In the genomic region with DNA sequence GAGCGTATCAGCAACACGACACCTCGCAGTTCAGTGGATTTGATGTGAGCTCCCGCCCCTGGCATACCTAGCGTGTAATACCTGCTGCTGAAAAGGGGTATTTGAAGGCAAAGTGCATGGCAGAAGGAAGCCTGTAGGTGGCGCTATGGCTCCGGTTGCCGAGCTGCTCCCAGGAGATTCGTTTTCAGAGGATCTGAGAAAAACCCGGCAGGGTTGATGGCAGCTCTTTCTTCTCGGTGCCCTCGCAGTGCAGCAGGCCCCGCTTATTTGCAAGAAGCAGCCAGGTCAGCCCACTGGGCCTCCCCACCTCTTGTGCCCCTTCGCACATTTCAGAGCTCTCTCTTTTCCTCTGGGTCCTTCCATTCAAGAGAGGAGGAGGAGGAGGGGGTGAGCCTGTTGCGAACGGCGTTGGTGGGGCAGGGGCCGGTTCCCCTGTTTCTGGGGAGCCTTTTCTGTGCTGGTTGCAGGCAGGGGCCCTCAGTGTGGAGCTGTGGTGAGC, we compare ENCODE assay signal across 8 cellular contexts.
A peak's percentile ranks its signal among the peaks of the same experiment; 100 is the strongest.
DNase-seq lines count a peak whose midpoint lies in the region; ATAC-seq and TF ChIP-seq lines count a peak whose summit lies in the region.

No MANE protein-coding gene starts in this region.

- CTCF ChIA-PET in CD8-positive, alpha-beta memory T cell (lab: Charles Lee), result interaction anchor here (0.9 to 2.6 kb wide), 13 partner anchors 9 to 400 kb away, joined by 3 to 29 read pairs (median 5); no protein-coding TSS in a partner anchor

- ATAC-seq in left lobe of liver, result peak; percentile 88

- no peak overlapping the region for H3K4me3 ChIP-seq in CD8-positive, alpha-beta memory T cell (ENCODE audit: low read length)

- H3K27me3 Mint-ChIP-seq in CD8-positive, alpha-beta memory T cell, result peaks cover 20 to 28% of the 10 kb centered on the region in 2 donors
- peaks cover 66% of the 10 kb centered on the region for H3K27me3 Mint-ChIP-seq in chondrocyte (ENCODE audit: low read depth)

- peaks cover 0 to 4% (median 2%) of the 10 kb centered on the region in 3 donors for H3K36me3 Mint-ChIP-seq in CD8-positive, alpha-beta memory T cell
- H3K36me3 Mint-ChIP-seq in chondrocyte (ENCODE audit: low read depth), result no peaks in the 10 kb centered on the region

- H3K27ac ChIP-seq in CD8-positive, alpha-beta memory T cell (ENCODE audit: low read depth, low read length), result no peak overlapping the region

- peak; percentile 37 to 65 (median 48) for DNase-seq in CD8-positive, alpha-beta memory T cell
- peak; percentile 36 for DNase-seq in HCEC 1CT
- peak; percentile 92 for DNase-seq in NCI-H2196 treated with DMSO at 0.1 percent for 48 hours (lab: John Stamatoyannopoulos, UW; ENCODE audit: unreplicated experiment)
- DNase-seq in activated CD4-positive, CD25-positive, alpha-beta regulatory T cell treated with anti-CD3 and anti-CD28 coated beads, Interleukin-2, amount 50 U/mL, for 72 hours, result peak; percentile 70
- no peak for DNase-seq in chondrocyte (ENCODE audit: low spot score)
- peak; percentile 77 for DNase-seq in left lobe of liver (ENCODE audit: low spot score)
- peak; percentile 57 for DNase-seq in stimulated activated CD4-positive, alpha-beta T cell treated with anti-CD3 and anti-CD28 coated beads, Interleukin-4, amount 100 ng/mL, for 1 hour
- DNase-seq in OCI-M2 (lab: John Stamatoyannopoulos, UW; ENCODE audit: unreplicated experiment), result no peak

- no peaks in the 10 kb centered on the region for H3K36me3 ChIP-seq in CD8-positive, alpha-beta memory T cell (ENCODE audit: insufficient read depth, low read length)

- H3K27ac Mint-ChIP-seq in CD8-positive, alpha-beta memory T cell, result peak overlapping the region in 1 of 8 donors; percentile 30
- H3K27ac Mint-ChIP-seq in chondrocyte (ENCODE audit: unreplicated experiment), result no peak overlapping the region

- H3K4me1 ChIP-seq in CD8-positive, alpha-beta memory T cell (ENCODE audit: insufficient read depth, low read length), result peaks cover 16% of the 10 kb centered on the region

- peaks cover 24 to 35% (median 32%) of the 10 kb centered on the region in 3 donors for H3K4me1 Mint-ChIP-seq in CD8-positive, alpha-beta memory T cell
- no peaks in the 10 kb centered on the region for H3K4me1 Mint-ChIP-seq in chondrocyte (ENCODE audit: low read depth)

- H3K9me3 Mint-ChIP-seq in CD8-positive, alpha-beta memory T cell, result no peaks in the 10 kb centered on the region
- H3K9me3 Mint-ChIP-seq in chondrocyte (ENCODE audit: low read depth), result no peaks in the 10 kb centered on the region

- H3K27me3 ChIP-seq in CD8-positive, alpha-beta memory T cell (ENCODE audit: insufficient read depth, low read length, poor library complexity, severe bottlenecking), result peaks cover 15% of the 10 kb centered on the region

- POLR2A ChIA-PET in CD8-positive, alpha-beta memory T cell (lab: Charles Lee), result no interaction called here

- TF ChIP-seq CTCF in chondrocyte (IDR thresholded peaks at IDR 0.05), result peak; percentile 96

- H3K4me3 Mint-ChIP-seq in CD8-positive, alpha-beta memory T cell, result peak overlapping the region in 2 of 7 donors; percentile 28 to 48
- H3K4me3 Mint-ChIP-seq in chondrocyte (ENCODE audit: unreplicated experiment), result no peak overlapping the region

- H3K9me3 ChIP-seq in CD8-positive, alpha-beta memory T cell (ENCODE audit: low read length), result no peaks in the 10 kb centered on the region

Comparison
In these comparisons a context has a peak if more than half of its experiments do, and no peak if none do; other contexts are left out.
1. DNase-seq: peak in CD8-positive, alpha-beta memory T cell (5 of 5), HCEC 1CT (single experiment), NCI-H2196 treated with DMSO at 0.1 percent for 48 hours (single experiment), activated CD4-positive, CD25-positive, alpha-beta regulatory T cell treated with anti-CD3 and anti-CD28 coated beads, Interleukin-2, amount 50 U/mL, for 72 hours (single experiment), left lobe of liver (single experiment) and stimulated activated CD4-positive, alpha-beta T cell treated with anti-CD3 and anti-CD28 coated beads, Interleukin-4, amount 100 ng/mL, for 1 hour (single experiment); none in chondrocyte (single experiment) and OCI-M2 (single experiment).